ENCODE assay signal across 8 cellular contexts in genomic region chr10:101062231-101063161, GRCh38. TPM values are rescaled to one million over a fixed set of nuclear protein-coding genes. Genes with fewer than 3 reads are reported as not detected.
DNase-seq lines count a peak whose midpoint lies in the region; ATAC-seq and TF ChIP-seq lines count a peak whose summit lies in the region.

No MANE protein-coding gene starts in this region.

- no peaks in the 10 kb centered on the region for H4K20me1 ChIP-seq in hepatocyte (ENCODE audit: insufficient read depth, poor library complexity, severe bottlenecking)

- H3K4me2 ChIP-seq in hepatocyte, result peak overlapping the region; percentile 90
- H3K4me2 ChIP-seq in skeletal muscle satellite cell (ENCODE audit: low read length), result peak overlapping the region; percentile 85

- DNase-seq in DMS153 (lab: John Stamatoyannopoulos, UW) (peak; percentile 60), Peyer's patch (peak; percentile 57 to 91 (median 80)), hepatocyte (ENCODE audit: low spot score) (peak; percentile 89), dedifferentiated amniotic fluid mesenchymal stem cell (ENCODE audit: extremely low spot score) (no peak)

- no peaks in the 10 kb centered on the region for H3K36me3 Mint-ChIP-seq in activated naive CD8-positive, alpha-beta T cell

- H3K4me1 Mint-ChIP-seq in activated naive CD8-positive, alpha-beta T cell (ENCODE audit: low read depth), result peaks cover 23% of the 10 kb centered on the region

- TF ChIP-seq CTCF in Peyer's patch (IDR thresholded peaks at IDR 0.05) (peak in 5 of 6 experiments; percentile 56 to 77 (median 73)), hepatocyte (IDR thresholded peaks at IDR 0.05; ENCODE audit: poor library complexity) (peak; percentile 62)

- H3K4me3 Mint-ChIP-seq in activated naive CD8-positive, alpha-beta T cell, result peak overlapping the region; percentile 57

- H3K9me3 ChIP-seq in Peyer's patch, result no peaks in the 10 kb centered on the region
- H3K9me3 ChIP-seq in hepatocyte (ENCODE audit: low read depth), result no peaks in the 10 kb centered on the region
- H3K9me3 ChIP-seq in skeletal muscle satellite cell (replicated peaks; ENCODE audit: low read length), result no peaks in the 10 kb centered on the region

- no peaks in the 10 kb centered on the region for H3K9me2 ChIP-seq in hepatocyte (replicated peaks; ENCODE audit: insufficient read depth)

- peak overlapping the region; percentile 97 for H3K9ac ChIP-seq in skeletal muscle satellite cell (ENCODE audit: low read depth, low read length)

- peaks cover 0 to 66% (median 35%) of the 10 kb centered on the region in 4 donors for H3K4me1 ChIP-seq in Peyer's patch
- H3K4me1 ChIP-seq in hepatocyte (ENCODE audit: insufficient read depth), result peaks cover 31% of the 10 kb centered on the region
- H3K4me1 ChIP-seq in skeletal muscle satellite cell (ENCODE audit: control insufficient read depth, insufficient read depth, low read length), result peaks cover 53% of the 10 kb centered on the region

- H3K4me3 ChIP-seq in Peyer's patch, result peak overlapping the region; percentile 41 to 81 (median 73)
- H3K4me3 ChIP-seq in hepatocyte, result peak overlapping the region; percentile 34
- peak overlapping the region; percentile 84 for H3K4me3 ChIP-seq in skeletal muscle satellite cell (ENCODE audit: low read length)

- TF ChIP-seq POLR2A in Peyer's patch (IDR thresholded peaks at IDR 0.05), result peak; percentile 86 to 87

- H3K36me3 ChIP-seq in Peyer's patch (no peaks in the 10 kb centered on the region), hepatocyte (replicated peaks; ENCODE audit: insufficient read depth, low read depth) (no peaks in the 10 kb centered on the region), skeletal muscle satellite cell (ENCODE audit: insufficient read depth, low read length) (no peaks in the 10 kb centered on the region)

- no peaks in the 10 kb centered on the region for H3K27me3 ChIP-seq in Peyer's patch
- no peaks in the 10 kb centered on the region for H3K27me3 ChIP-seq in hepatocyte
- no peaks in the 10 kb centered on the region for H3K27me3 ChIP-seq in skeletal muscle satellite cell (ENCODE audit: control insufficient read depth, insufficient read depth, low read length)

- WGBS in hepatocyte (ENCODE audit: low lambda C conversion rate, missing lambda C conversion rate), result 8% methylated on average over 72 of the region's 72 CpGs

- no peaks in the 10 kb centered on the region for H3K9me3 Mint-ChIP-seq in activated naive CD8-positive, alpha-beta T cell (ENCODE audit: low read depth)

- H2AFZ ChIP-seq in hepatocyte, result no peak overlapping the region

- H3K79me2 ChIP-seq in hepatocyte, result peaks cover 19% of the 10 kb centered on the region

- H3K27ac ChIP-seq in Peyer's patch (peak overlapping the region; percentile 92 to 98 (median 97)), hepatocyte (peak overlapping the region; percentile 98)

- H3K27me3 Mint-ChIP-seq in activated naive CD8-positive, alpha-beta T cell, result peaks cover 19% of the 10 kb centered on the region

- no peak overlapping the region for H3K27ac Mint-ChIP-seq in activated naive CD8-positive, alpha-beta T cell

- ATAC-seq in HG02981 (IDR thresholded peaks at IDR 0.05; ENCODE audit: unreplicated experiment) (peak; percentile 28), HG02759 (IDR thresholded peaks at IDR 0.05; ENCODE audit: unreplicated experiment) (no peak)

RNA-seq across cellular contexts. Expression of gene KAZALD1, which starts 0.7 kb away (rescaled TPM):
- total RNA-seq in Peyer's patch, result 10 to 100 TPM in 3 of 4 donors, not detected in 1; 25.9 to 41.8 (median 39.1) TPM
- total RNA-seq in hepatocyte, result 31.9 and 34.8 TPM in 2 replicates
- polyA plus RNA-seq in hepatocyte, result 18.2 and 19.5 TPM in 2 replicates
- 9.9 and 15.1 TPM in 2 replicates for total RNA-seq in skeletal muscle satellite cell (2012; rRNA removed)

RNA-seq across cellular contexts. Expression of gene SFXN3, which starts 31.5 kb away (rescaled TPM):
- total RNA-seq in Peyer's patch (100 to 1,000 TPM; 165 to 772 (median 494) TPM), hepatocyte (92.4 and 102 TPM in 2 replicates)
- polyA plus RNA-seq in hepatocyte, result 93.6 and 126 TPM in 2 replicates
- total RNA-seq in skeletal muscle satellite cell (2012; rRNA removed), result 83.4 and 87.8 TPM in 2 replicates

RNA-seq across cellular contexts. Expression of gene PDZD7, which starts 31.6 kb away (rescaled TPM):
- total RNA-seq in Peyer's patch, result 10 to 100 TPM in 3 of 4 donors, under 1 TPM in 1; 0.83 to 58.7 (median 51.3) TPM
- total RNA-seq in hepatocyte, result 2.5 and 6.0 TPM in 2 replicates
- 8.4 and 10.5 TPM in 2 replicates for polyA plus RNA-seq in hepatocyte
- under 0.01 and 1.5 TPM in 2 replicates for total RNA-seq in skeletal muscle satellite cell (2012; rRNA removed)

Comparison
In these comparisons a context has a peak if more than half of its experiments do, and no peak if none do; other contexts are left out.
1. H3K4me3 ChIP-seq: peak in every context shown above with its lines; median percentile 84 in skeletal muscle satellite cell; 73 in Peyer's patch; 34 in hepatocyte.